In genomic region chr6:53492860-53493634, GRCh38 we compare ENCODE assay signal across 8 cellular contexts. TPM values are rescaled to one million over a fixed set of nuclear protein-coding genes. Genes with fewer than 3 reads are reported as not detected.
A peak's percentile ranks its signal among the peaks of the same experiment; 100 is the strongest.
DNase-seq lines count a peak whose midpoint lies in the region; ATAC-seq and TF ChIP-seq lines count a peak whose summit lies in the region.

No MANE protein-coding gene starts in this region.

- H3K36me3 Mint-ChIP-seq in CD4-positive, CD25-positive, alpha-beta regulatory T cell, result peaks cover 2% of the 10 kb centered on the region

- intact Hi-C loops in ovary (cut with DNase I), result loop anchor here in 3 of 4 donors (2.0 to 10.0 kb wide), 5 partner anchors 52 to 234 kb away; partner anchors contain the start of genes GCLC (in 1 of the 3) and KLHL31 (in 1 of the 3)

- no peaks in the 10 kb centered on the region for H3K27me3 ChIP-seq in CD4-positive, CD25-positive, alpha-beta regulatory T cell (ENCODE audit: control insufficient read depth, insufficient read depth, low read length)
- no peaks in the 10 kb centered on the region for H3K27me3 ChIP-seq in foreskin keratinocyte
- H3K27me3 ChIP-seq in ovary, result no peaks in the 10 kb centered on the region

- TF ChIP-seq CTCF in foreskin keratinocyte (conservative IDR thresholded peaks at IDR 0.05) (peak; percentile 93), ovary (IDR thresholded peaks at IDR 0.05) (peak; percentile 52 to 68 (median 59))

- DNase-seq in CD4-positive, CD25-positive, alpha-beta regulatory T cell, result peak in 2 of 3 donors; percentile 58 to 64
- DNase-seq in H4 (ENCODE audit: low spot score) (peak; percentile 65), NCI-H345 treated with DMSO at 0.1 percent for 48 hours (lab: John Stamatoyannopoulos, UW; ENCODE audit: unreplicated experiment) (peak; percentile 69), foreskin keratinocyte (peak; percentile 61 to 70), ovary (peak in 1 of 5 donors; percentile 22), HK-2 (ENCODE audit: unreplicated experiment) (no peak)
- DNase-seq in activated CD8-positive, alpha-beta memory T cell treated with anti-CD3 and anti-CD28 coated beads, Interleukin-2, amount 50 U/mL, for 24 hours (ENCODE audit: extremely low read depth), result peak; percentile 6

- peaks cover 0 to 4% (median 0%) of the 10 kb centered on the region in 7 donors for H3K9me3 Mint-ChIP-seq in CD4-positive, CD25-positive, alpha-beta regulatory T cell

- no peaks in the 10 kb centered on the region for H3K4me1 ChIP-seq in CD4-positive, CD25-positive, alpha-beta regulatory T cell (ENCODE audit: control insufficient read depth, insufficient read depth, low read length, poor library complexity, severe bottlenecking)
- H3K4me1 ChIP-seq in foreskin keratinocyte (peaks cover 12% of the 10 kb centered on the region), ovary (ENCODE audit: insufficient read depth) (peaks cover 2% of the 10 kb centered on the region)

- H3K27ac ChIP-seq in CD4-positive, CD25-positive, alpha-beta regulatory T cell (ENCODE audit: insufficient read depth, low read length, poor library complexity, severe bottlenecking), result no peak overlapping the region
- H3K27ac ChIP-seq in foreskin keratinocyte (no peak overlapping the region), ovary (no peak overlapping the region)

- peaks cover 4% of the 10 kb centered on the region for H3K36me3 ChIP-seq in CD4-positive, CD25-positive, alpha-beta regulatory T cell (ENCODE audit: control insufficient read depth, insufficient read depth, low read length)
- no peaks in the 10 kb centered on the region for H3K36me3 ChIP-seq in ovary

- TF ChIP-seq POLR2A in ovary (IDR thresholded peaks at IDR 0.05), result no peak

- no peak overlapping the region for H3K4me3 Mint-ChIP-seq in CD4-positive, CD25-positive, alpha-beta regulatory T cell

- H3K27ac Mint-ChIP-seq in CD4-positive, CD25-positive, alpha-beta regulatory T cell, result no peak overlapping the region

- H3K4me3 ChIP-seq in CD4-positive, CD25-positive, alpha-beta regulatory T cell (ENCODE audit: low read depth, low read length), result no peak overlapping the region
- no peak overlapping the region for H3K4me3 ChIP-seq in ovary

- H3K27me3 Mint-ChIP-seq in CD4-positive, CD25-positive, alpha-beta regulatory T cell, result peaks cover 22% of the 10 kb centered on the region

- H3K9me3 ChIP-seq in CD4-positive, CD25-positive, alpha-beta regulatory T cell (ENCODE audit: control insufficient read depth in 2 of 2, low read length in 2 of 2), result no peaks in the 10 kb centered on the region
- no peaks in the 10 kb centered on the region for H3K9me3 ChIP-seq in ovary

- peaks cover 0 to 5% (median 1%) of the 10 kb centered on the region in 4 donors for H3K4me1 Mint-ChIP-seq in CD4-positive, CD25-positive, alpha-beta regulatory T cell

- peak; percentile 31 to 50 for ATAC-seq in CD4-positive, CD25-positive, alpha-beta regulatory T cell (ENCODE audit: low read depth in 2 of 2)
- peak; percentile 73 for ATAC-seq in foreskin keratinocyte
- ATAC-seq in GM19455 (IDR thresholded peaks at IDR 0.05; ENCODE audit: unreplicated experiment), result no peak

- TF ChIP-seq EP300 in ovary (IDR thresholded peaks at IDR 0.05), result no peak

- WGBS in ovary, 3 donors, result 12 to 19% (median 18%) methylated on average over 11 of the region's 11 CpGs

RNA-seq across cellular contexts. Expression of gene GCLC, which starts 51.9 kb away (rescaled TPM):
- 19.9 TPM for total RNA-seq in CD4-positive, CD25-positive, alpha-beta regulatory T cell
- 10 to 100 TPM in 1 of 4 donors, 1 to 10 TPM in 3; 8.0 to 11.0 (median 9.1) TPM for polyA plus RNA-seq in CD4-positive, CD25-positive, alpha-beta regulatory T cell
- 58.5 and 65.4 TPM in 2 replicates for total RNA-seq in H4 (2014; rRNA removed; shearing (Covaris generic))
- 40.2 and 43.1 TPM in 2 replicates for total RNA-seq in foreskin keratinocyte
- 9.9 and 15.5 TPM in 2 replicates for polyA plus RNA-seq in foreskin keratinocyte
- total RNA-seq in ovary, result 10 to 100 TPM; 17.8 to 42.8 (median 29.4) TPM
- 10 to 100 TPM in 1 of 2 donors, 1 to 10 TPM in 1; 9.0 to 50.4 TPM for polyA plus RNA-seq in ovary
